6 cellular contexts compared by ENCODE assay signal in the genomic region with DNA sequence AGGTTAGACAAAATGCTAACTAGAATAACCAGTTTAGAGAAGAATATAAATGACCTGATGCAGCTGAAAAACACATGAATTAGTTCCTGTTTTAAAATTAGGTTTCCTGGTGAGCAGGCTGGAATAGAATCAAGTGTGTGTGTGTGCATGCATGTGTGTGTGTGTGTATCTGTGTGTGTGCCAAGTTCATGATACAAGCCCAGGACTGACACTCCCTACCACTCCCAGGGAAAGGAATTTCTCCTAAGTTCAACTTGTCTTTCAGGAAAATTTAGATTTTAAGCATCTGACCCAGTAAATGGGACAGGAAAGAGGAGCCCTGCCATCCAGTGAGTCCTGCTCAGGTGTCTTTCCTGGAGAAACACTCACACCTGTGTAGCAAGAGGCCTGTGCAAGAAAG. TPM values are rescaled to one million over a fixed set of nuclear protein-coding genes. Genes with fewer than 3 reads are reported as not detected.
"Had no signal": no experiment of that assay in that cellular context is flagged by ENCODE, and none has a peak within 500 bp of the region (broad histone marks: within the 10 kb centered on the region; RNA-seq: fewer than 3 reads in every experiment).

No MANE protein-coding gene starts in this region.

RNA-seq across cellular contexts. Expression of a gene that starts 11.2 kb away (rescaled TPM):
- total RNA-seq: activated B cell treated with CpG ODN at 0.5 μM for 24 hours; activated CD4-positive, alpha-beta T cell treated with anti-CD3 and anti-CD28 coated beads for 36 hours; activated naive CD4-positive, alpha-beta T cell treated with anti-CD3 and anti-CD28 coated beads, Interleukin-2, amount 50 U/mL, for 72 hours; activated T-helper 17 cell treated with anti-CD3 and anti-CD28 coated beads, Interleukin-2, amount 50 U/mL, for 72 hours; T-helper 1 cell treated with Interleukin-12 subunit alpha and Interleukin-12 subunit beta and Interleukin-4 antibody, amounts not matched to agents 30 ng/mL and 1 ng/mL, for 36 hours had no signal
- polyA plus RNA-seq: aorta had no signal
